ENCODE assay signal across 14 cellular contexts in the genomic region with DNA sequence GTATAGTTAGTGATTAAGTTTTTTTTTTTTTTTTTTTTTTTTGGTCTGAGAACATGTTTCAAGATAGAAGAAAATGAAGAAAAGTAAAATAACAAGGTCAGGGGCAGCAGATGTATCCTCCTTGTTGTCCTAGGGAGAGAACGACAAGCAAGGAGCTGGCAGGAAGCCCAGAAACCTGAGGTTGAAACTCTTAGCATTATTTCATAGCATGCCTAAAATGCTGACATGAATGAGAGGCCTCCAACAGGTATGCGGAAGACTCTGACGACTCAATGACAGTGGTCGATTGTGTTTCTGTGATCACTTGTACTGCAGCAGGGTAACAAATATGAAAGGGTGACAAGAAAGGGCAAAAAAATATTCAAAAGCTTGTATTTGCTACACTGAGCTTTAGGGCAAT.
DNase-seq lines count a peak whose midpoint lies in the region; ATAC-seq and TF ChIP-seq lines count a peak whose summit lies in the region.
"Had no signal": no experiment of that assay in that cellular context is flagged by ENCODE, and none has a peak within 500 bp of the region (broad histone marks: within the 10 kb centered on the region; RNA-seq: fewer than 3 reads in every experiment).

No MANE protein-coding gene starts in this region.

- POLR2A ChIA-PET in PC-3 (lab: Charles Lee; ENCODE audit: unreplicated experiment): no interaction called here
- POLR2A ChIA-PET in activated CD4-positive, alpha-beta memory T cell treated with anti-CD3 and anti-CD28 coated beads, Interleukin-2, amount 10 ng/mL, durations not matched to agents 7 days and 5 days (lab: Charles Lee): no interaction called here

- H3K4me1 Mint-ChIP-seq in Calu3 (ENCODE audit: low read depth, unreplicated experiment): no peaks in the 10 kb centered on the region
- H3K4me1 Mint-ChIP-seq in activated CD4-positive, alpha-beta memory T cell treated with anti-CD3 and anti-CD28 coated beads, Interleukin-2, amount 10 ng/mL, durations not matched to agents 7 days and 5 days: no peaks in the 10 kb centered on the region
- H3K4me1 Mint-ChIP-seq: activated CD8-positive, alpha-beta memory T cell treated with anti-CD3 and anti-CD28 coated beads, Interleukin-2, amount 10 ng/mL, durations not matched to agents 7 days and 5 days; naive thymus-derived CD4-positive, alpha-beta T cell had no signal

- BruUV-seq in Calu3 (replicated peaks; lab: Mats Ljungman, UMichigan) (no TSS peak), PC-3 (replicated peaks; lab: Mats Ljungman, UMichigan) (no TSS peak)

- intact Hi-C loops in Calu3 (cut with micrococcal nuclease; ENCODE audit: unreplicated experiment) (no loop called here), PC-3 (cut with micrococcal nuclease) (no loop called here)

- no peaks in the 10 kb centered on the region for H3K36me3 ChIP-seq in PC-3 (ENCODE audit: low read depth, low read length)
- no peaks in the 10 kb centered on the region for H3K36me3 ChIP-seq in hepatocyte (replicated peaks; ENCODE audit: insufficient read depth, low read depth)

- H3F3A ChIP-seq in PC-3 (ENCODE audit: low read length, unreplicated experiment): no peaks in the 10 kb centered on the region

- H3K4me2 ChIP-seq in PC-3 (ENCODE audit: low read length): no peak overlapping the region
- H3K4me2 ChIP-seq in hepatocyte: no peak overlapping the region
- H3K4me2 ChIP-seq: smooth muscle cell had no signal

- peak; percentile 65 for DNase-seq in Calu3
- peak; percentile 86 for DNase-seq in LNCaP clone FGC (ENCODE audit: low read depth)
- peak; percentile 56 for DNase-seq in PC-3
- DNase-seq in hepatocyte (ENCODE audit: low spot score): peak; percentile 11
- DNase-seq in KG1 (lab: John Stamatoyannopoulos, UW): no peak
- DNase-seq in activated CD4-positive, alpha-beta memory T cell treated with anti-CD3 and anti-CD28 coated beads, Interleukin-2, amount 10 ng/mL, durations not matched to agents 7 days and 5 days: no peak
- DNase-seq: activated CD8-positive, alpha-beta memory T cell treated with anti-CD3 and anti-CD28 coated beads, Interleukin-2, amount 10 ng/mL, durations not matched to agents 7 days and 5 days; amniotic stem cell; NCI-H1436 treated with DMSO at 0.1 percent for 48 hours; stimulated activated CD8-positive, alpha-beta memory T cell treated with anti-CD3 and anti-CD28 coated beads, Interleukin-4, amount 100 ng/mL, for 48 hours had no signal

- CTCF ChIA-PET in Calu3 (lab: Charles Lee) (interaction anchor here (0.6 to 0.7 kb wide), 3 partner anchors 23 to 812 kb away, joined by 3 to 15 read pairs (median 6); no protein-coding TSS in a partner anchor), PC-3 (lab: Charles Lee) (no interaction called here)
- CTCF ChIA-PET in activated CD4-positive, alpha-beta memory T cell treated with anti-CD3 and anti-CD28 coated beads, Interleukin-2, amount 10 ng/mL, durations not matched to agents 7 days and 5 days (lab: Charles Lee): no interaction called here

- H4K20me1 ChIP-seq in PC-3 (ENCODE audit: low read length) (no peaks in the 10 kb centered on the region), hepatocyte (ENCODE audit: insufficient read depth, poor library complexity, severe bottlenecking) (no peaks in the 10 kb centered on the region)

- H3K27ac Mint-ChIP-seq in Calu3 (ENCODE audit: unreplicated experiment): peak overlapping the region; percentile 15
- no peak overlapping the region for H3K27ac Mint-ChIP-seq in activated CD4-positive, alpha-beta memory T cell treated with anti-CD3 and anti-CD28 coated beads, Interleukin-2, amount 10 ng/mL, durations not matched to agents 7 days and 5 days
- H3K27ac Mint-ChIP-seq: activated CD8-positive, alpha-beta memory T cell treated with anti-CD3 and anti-CD28 coated beads, Interleukin-2, amount 10 ng/mL, durations not matched to agents 7 days and 5 days; naive thymus-derived CD4-positive, alpha-beta T cell had no signal

- no peaks in the 10 kb centered on the region for H3K9me2 ChIP-seq in PC-3 (replicated peaks; ENCODE audit: low read length)
- H3K9me2 ChIP-seq in hepatocyte (replicated peaks; ENCODE audit: insufficient read depth): no peaks in the 10 kb centered on the region

- H3K4me3 Mint-ChIP-seq in Calu3 (ENCODE audit: low read depth, unreplicated experiment): no peak overlapping the region
- no peak overlapping the region for H3K4me3 Mint-ChIP-seq in activated CD4-positive, alpha-beta memory T cell treated with anti-CD3 and anti-CD28 coated beads, Interleukin-2, amount 10 ng/mL, durations not matched to agents 7 days and 5 days
- H3K4me3 Mint-ChIP-seq: activated CD8-positive, alpha-beta memory T cell treated with anti-CD3 and anti-CD28 coated beads, Interleukin-2, amount 10 ng/mL, durations not matched to agents 7 days and 5 days; naive thymus-derived CD4-positive, alpha-beta T cell had no signal

- H3K27me3 ChIP-seq in PC-3 (ENCODE audit: low read length): no peaks in the 10 kb centered on the region
- no peaks in the 10 kb centered on the region for H3K27me3 ChIP-seq in hepatocyte

- H3K27me3 Mint-ChIP-seq in Calu3 (ENCODE audit: unreplicated experiment): no peaks in the 10 kb centered on the region
- H3K27me3 Mint-ChIP-seq in activated CD4-positive, alpha-beta memory T cell treated with anti-CD3 and anti-CD28 coated beads, Interleukin-2, amount 10 ng/mL, durations not matched to agents 7 days and 5 days: no peaks in the 10 kb centered on the region
- H3K27me3 Mint-ChIP-seq: activated CD8-positive, alpha-beta memory T cell treated with anti-CD3 and anti-CD28 coated beads, Interleukin-2, amount 10 ng/mL, durations not matched to agents 7 days and 5 days; naive thymus-derived CD4-positive, alpha-beta T cell had no signal

- no peak overlapping the region for H3K9ac ChIP-seq in PC-3 (ENCODE audit: low read length)

- H3K79me2 ChIP-seq in PC-3 (ENCODE audit: low read length) (no peaks in the 10 kb centered on the region), hepatocyte (no peaks in the 10 kb centered on the region)

- H2AFZ ChIP-seq in PC-3 (ENCODE audit: low read length): no peak overlapping the region
- no peak overlapping the region for H2AFZ ChIP-seq in hepatocyte

- WGBS in hepatocyte (ENCODE audit: low lambda C conversion rate, missing lambda C conversion rate): 73% methylated on average over 4 of the region's 4 CpGs

- H3K4me1 ChIP-seq in PC-3 (ENCODE audit: insufficient read depth, low read length): no peaks in the 10 kb centered on the region
- no peaks in the 10 kb centered on the region for H3K4me1 ChIP-seq in hepatocyte (ENCODE audit: insufficient read depth)

- no peak for TF ChIP-seq CTCF in Calu3 (IDR thresholded peaks at IDR 0.05; ENCODE audit: unreplicated experiment)
- no peak for TF ChIP-seq CTCF in LNCaP clone FGC (IDR thresholded peaks at IDR 0.05; ENCODE audit: control insufficient read depth, extremely low read depth, insufficient read depth)
- no peak for TF ChIP-seq CTCF in PC-3 (conservative IDR thresholded peaks at IDR 0.05; ENCODE audit: low read depth, low read length)
- no peak for TF ChIP-seq CTCF in hepatocyte (IDR thresholded peaks at IDR 0.05; ENCODE audit: poor library complexity)

- H3K27ac ChIP-seq in PC-3 (ENCODE audit: low read length): no peak overlapping the region
- no peak overlapping the region for H3K27ac ChIP-seq in hepatocyte

- ATAC-seq in PC-3: peak; percentile 40; the same call in 1 of the 2 replicates
- no peak for ATAC-seq in GM21367 (IDR thresholded peaks at IDR 0.05; ENCODE audit: unreplicated experiment)
- no peak for ATAC-seq in HG02798 (IDR thresholded peaks at IDR 0.05; ENCODE audit: poor library complexity, unreplicated experiment)
- ATAC-seq: activated CD8-positive, alpha-beta memory T cell treated with anti-CD3 and anti-CD28 coated beads, Interleukin-2, amount 10 ng/mL, durations not matched to agents 7 days and 5 days; naive thymus-derived CD4-positive, alpha-beta T cell had no signal

- H3K4me3 ChIP-seq in LNCaP clone FGC (ENCODE audit: low read depth, low read length) (no peak overlapping the region), PC-3 (ENCODE audit: low read length) (no peak overlapping the region), hepatocyte (no peak overlapping the region)
- H3K4me3 ChIP-seq: smooth muscle cell had no signal

- peaks cover 6% of the 10 kb centered on the region for H3K9me3 Mint-ChIP-seq in Calu3 (ENCODE audit: low read depth, unreplicated experiment)
- H3K9me3 Mint-ChIP-seq in activated CD4-positive, alpha-beta memory T cell treated with anti-CD3 and anti-CD28 coated beads, Interleukin-2, amount 10 ng/mL, durations not matched to agents 7 days and 5 days: peaks cover 3% of the 10 kb centered on the region

- no peaks in the 10 kb centered on the region for H3K36me3 Mint-ChIP-seq in Calu3 (ENCODE audit: insufficient read depth, unreplicated experiment)
- no peaks in the 10 kb centered on the region for H3K36me3 Mint-ChIP-seq in activated CD4-positive, alpha-beta memory T cell treated with anti-CD3 and anti-CD28 coated beads, Interleukin-2, amount 10 ng/mL, durations not matched to agents 7 days and 5 days (ENCODE audit: low read depth)
- H3K36me3 Mint-ChIP-seq: activated CD8-positive, alpha-beta memory T cell treated with anti-CD3 and anti-CD28 coated beads, Interleukin-2, amount 10 ng/mL, durations not matched to agents 7 days and 5 days; naive thymus-derived CD4-positive, alpha-beta T cell had no signal

- H3K9me3 ChIP-seq in PC-3 (ENCODE audit: low read length) (no peaks in the 10 kb centered on the region), hepatocyte (ENCODE audit: low read depth) (no peaks in the 10 kb centered on the region)

Comparison
In these comparisons a context has a peak if more than half of its experiments do, and no peak if none do; other contexts are left out.
1. DNase-seq: peak in Calu3 (single experiment), LNCaP clone FGC (single experiment), PC-3 (single experiment) and hepatocyte (single experiment); none in KG1 (single experiment) and activated CD4-positive, alpha-beta memory T cell treated with anti-CD3 and anti-CD28 coated beads, Interleukin-2, amount 10 ng/mL, durations not matched to agents 7 days and 5 days (single experiment).